ENCODE assay signal across 13 cellular contexts in genomic region chr5:148469446-148470062, GRCh38.
DNase-seq lines count a peak whose midpoint lies in the region; ATAC-seq and TF ChIP-seq lines count a peak whose summit lies in the region.
"Had no signal": no experiment of that assay in that cellular context is flagged by ENCODE, and none has a peak within 500 bp of the region (broad histone marks: within the 10 kb centered on the region; RNA-seq: fewer than 3 reads in every experiment).

No MANE protein-coding gene starts in this region.

- H3K4me2 ChIP-seq in MM.1S (ENCODE audit: low read depth, low read length): no peak overlapping the region
- H3K4me2 ChIP-seq: BLaER1 had no signal

- no peaks in the 10 kb centered on the region for H4K20me1 ChIP-seq in MM.1S (ENCODE audit: insufficient read depth, low read length)
- H4K20me1 ChIP-seq: BLaER1 had no signal

- H3K27me3 ChIP-seq in ACC112 (ENCODE audit: insufficient read depth, low read length): no peaks in the 10 kb centered on the region
- H3K27me3 ChIP-seq in MM.1S (replicated peaks; ENCODE audit: insufficient read depth, low read length): no peaks in the 10 kb centered on the region
- H3K27me3 ChIP-seq: BLaER1, upper lobe of left lung had no signal

- H3K36me3 ChIP-seq in ACC112 (ENCODE audit: insufficient read depth, low read length) (no peaks in the 10 kb centered on the region), MM.1S (replicated peaks; ENCODE audit: insufficient read depth, low read length) (no peaks in the 10 kb centered on the region)
- H3K36me3 ChIP-seq: BLaER1, upper lobe of left lung had no signal

- peak overlapping the region; percentile 79 for H2AFZ ChIP-seq in ACC112 (ENCODE audit: low read length, unreplicated experiment)
- no peak overlapping the region for H2AFZ ChIP-seq in MM.1S (ENCODE audit: low read length)

- H3K9me3 ChIP-seq in MM.1S (replicated peaks; ENCODE audit: insufficient read depth, low read length): no peaks in the 10 kb centered on the region
- H3K9me3 ChIP-seq: BLaER1, upper lobe of left lung had no signal

- H3K4me3 ChIP-seq in ACC112 (ENCODE audit: low read depth, low read length) (no peak overlapping the region), MM.1S (ENCODE audit: low read length) (no peak overlapping the region)
- H3K4me3 ChIP-seq: BLaER1, upper lobe of left lung had no signal

- H3F3A ChIP-seq in MM.1S (ENCODE audit: insufficient read depth, low read length): no peaks in the 10 kb centered on the region

- H3K27ac ChIP-seq in ACC112 (ENCODE audit: low read depth, low read length): peak overlapping the region; percentile 42
- H3K27ac ChIP-seq in MM.1S (ENCODE audit: low read length): no peak overlapping the region
- H3K27ac ChIP-seq: BLaER1 had no signal

- no peak for TF ChIP-seq CTCF in MM.1S (IDR thresholded peaks at IDR 0.05; ENCODE audit: low read length)

- no peaks in the 10 kb centered on the region for H3K9me2 ChIP-seq in MM.1S (replicated peaks; ENCODE audit: insufficient read depth, low read length)

- no peak overlapping the region for H3K9ac ChIP-seq in MM.1S (ENCODE audit: low read length)
- H3K9ac ChIP-seq: BLaER1 had no signal

- DNase-seq in NCI-H2196 (lab: John Stamatoyannopoulos, UW; ENCODE audit: unreplicated experiment) (peak; percentile 65), dermis microvascular lymphatic vessel endothelial cell (ENCODE audit: low read depth in 2 of 2) (peak; percentile 84 to 95), lung microvascular endothelial cell (ENCODE audit: low read depth in 2 of 2) (peak; percentile 93 to 94), MM.1S (no peak), Kasumi-1 (lab: John Stamatoyannopoulos, UW) (no peak)
- DNase-seq: activated naive CD8-positive, alpha-beta T cell treated with anti-CD3 and anti-CD28 coated beads, Interleukin-2, amount 10 ng/mL, durations not matched to agents 7 days and 5 days; islet precursor cell; upper lobe of left lung had no signal

- no peak for ATAC-seq in GM18909 (IDR thresholded peaks at IDR 0.05; ENCODE audit: poor library complexity, unreplicated experiment)
- ATAC-seq in HG03108 (IDR thresholded peaks at IDR 0.05; ENCODE audit: unreplicated experiment): no peak
- ATAC-seq: HCT116 had no signal

- H3K79me2 ChIP-seq in ACC112 (ENCODE audit: control insufficient read depth, insufficient read depth, low read length, unreplicated experiment) (no peaks in the 10 kb centered on the region), MM.1S (ENCODE audit: low read length) (no peaks in the 10 kb centered on the region)

- peaks cover 37% of the 10 kb centered on the region for H3K4me1 ChIP-seq in ACC112 (ENCODE audit: control insufficient read depth, insufficient read depth, low read length, unreplicated experiment)
- no peaks in the 10 kb centered on the region for H3K4me1 ChIP-seq in MM.1S (ENCODE audit: low read length)
- H3K4me1 ChIP-seq: BLaER1 had no signal

Comparison
In these comparisons a context has a peak if more than half of its experiments do, and no peak if none do; other contexts are left out.
1. DNase-seq: peak in NCI-H2196 (single experiment), dermis microvascular lymphatic vessel endothelial cell (2 of 2) and lung microvascular endothelial cell (2 of 2); none in MM.1S (single experiment) and Kasumi-1 (0 of 2).